Comparison of ENCODE assay signal across 13 cellular contexts in the genomic region with DNA sequence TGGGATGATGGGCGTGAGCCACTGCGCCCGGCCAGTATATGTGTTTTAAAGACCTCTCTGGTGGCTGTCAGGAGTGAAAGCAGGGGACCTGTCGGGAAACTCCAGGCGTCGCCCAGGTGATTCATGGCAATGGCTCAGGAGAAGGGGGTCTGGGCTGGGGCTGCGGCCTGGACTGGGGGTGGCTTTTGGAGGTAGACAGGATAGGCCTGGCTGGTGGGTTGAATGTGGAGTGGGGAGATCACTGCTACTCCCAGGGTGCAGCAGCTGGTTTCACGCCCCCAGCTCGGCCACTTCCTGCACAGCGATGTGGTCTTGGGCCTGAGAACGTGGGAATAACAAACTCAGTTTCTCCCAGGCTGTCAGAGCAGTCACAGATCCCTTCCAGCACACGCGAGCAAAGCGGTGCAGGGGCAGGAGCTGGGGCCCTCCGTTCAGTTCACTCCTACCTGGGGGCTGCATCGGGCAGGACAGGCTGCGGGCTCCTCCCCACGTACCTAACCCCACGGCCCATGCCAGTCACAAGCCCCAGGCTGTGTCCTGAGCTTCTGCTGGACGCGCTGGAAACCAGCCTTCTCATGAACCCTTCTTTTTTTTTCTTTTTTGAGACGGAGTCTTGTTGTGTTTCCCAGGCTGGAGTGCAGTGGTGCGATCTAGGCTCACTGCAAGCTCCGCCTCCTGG. TPM values are rescaled to one million over a fixed set of nuclear protein-coding genes. Genes with fewer than 3 reads are reported as not detected.
A peak's percentile ranks its signal among the peaks of the same experiment; 100 is the strongest.
DNase-seq lines count a peak whose midpoint lies in the region; ATAC-seq and TF ChIP-seq lines count a peak whose summit lies in the region.
"Had no signal": no experiment of that assay in that cellular context is flagged by ENCODE, and none has a peak within 500 bp of the region (broad histone marks: within the 10 kb centered on the region; RNA-seq: fewer than 3 reads in every experiment).

No MANE protein-coding gene starts in this region.

- TF ChIP-seq POLR2A in heart left ventricle (IDR thresholded peaks at IDR 0.05), result no peak

- H3K4me1 ChIP-seq in heart left ventricle, result peaks cover 9 to 83% (median 54%) of the 10 kb centered on the region in 12 donors

- no peaks in the 10 kb centered on the region for H3K27me3 ChIP-seq in heart left ventricle

- no peaks in the 10 kb centered on the region for H3K9me3 Mint-ChIP-seq in natural killer cell treated with Interleukin-12 subunit alpha and Interleukin-12 subunit beta and Interleukin-15 and Interleukin-18, amount 100 ng/mL, for 72 hours
- H3K9me3 Mint-ChIP-seq: activated CD4-positive, alpha-beta memory T cell treated with anti-CD3 and anti-CD28 coated beads, Interleukin-2, amount 10 ng/mL, durations not matched to agents 7 days and 5 days had no signal

- TF ChIP-seq CTCF in heart left ventricle (IDR thresholded peaks at IDR 0.05) (no peak), choroid plexus epithelial cell (conservative IDR thresholded peaks at IDR 0.05; ENCODE audit: low read depth, low read length) (no peak)

- intact Hi-C loops in left ventricle myocardium superior (cut with micrococcal nuclease) (no loop called here), heart left ventricle (cut with DNase I) (loop anchor here in 1 of 10 donors (5.0 kb wide), 1 partner anchor 34 kb away; no protein-coding TSS in a partner anchor)

- peaks cover 0 to 17% (median 0%) of the 10 kb centered on the region in 12 donors for H3K9me3 ChIP-seq in heart left ventricle

- peak overlapping the region; percentile 38 for H3K4me3 Mint-ChIP-seq in natural killer cell treated with Interleukin-12 subunit alpha and Interleukin-12 subunit beta and Interleukin-15 and Interleukin-18, amount 100 ng/mL, for 72 hours
- H3K4me3 Mint-ChIP-seq: activated CD4-positive, alpha-beta memory T cell treated with anti-CD3 and anti-CD28 coated beads, Interleukin-2, amount 10 ng/mL, durations not matched to agents 7 days and 5 days had no signal

- H3K36me3 Mint-ChIP-seq in natural killer cell treated with Interleukin-12 subunit alpha and Interleukin-12 subunit beta and Interleukin-15 and Interleukin-18, amount 100 ng/mL, for 72 hours, result no peaks in the 10 kb centered on the region

- H3K4me1 Mint-ChIP-seq in natural killer cell treated with Interleukin-12 subunit alpha and Interleukin-12 subunit beta and Interleukin-15 and Interleukin-18, amount 100 ng/mL, for 72 hours (ENCODE audit: low read depth in 2 of 2), result peaks cover 29 to 42% of the 10 kb centered on the region in 2 donors
- H3K4me1 Mint-ChIP-seq: activated CD4-positive, alpha-beta memory T cell treated with anti-CD3 and anti-CD28 coated beads, Interleukin-2, amount 10 ng/mL, durations not matched to agents 7 days and 5 days had no signal

- DNase-seq in left ventricle myocardium superior (peak; percentile 26), heart left ventricle (no peak), choroid plexus epithelial cell (ENCODE audit: low read depth) (peak; percentile 49), DMS 273 (lab: John Stamatoyannopoulos, UW; ENCODE audit: unreplicated experiment) (no peak), NCI-H1436 treated with DMSO at 0.1 percent for 48 hours (lab: John Stamatoyannopoulos, UW) (no peak)
- DNase-seq in natural killer cell treated with Interleukin-12 subunit alpha and Interleukin-12 subunit beta and Interleukin-15 and Interleukin-18, amount 100 ng/mL, for 72 hours (ENCODE audit: low spot score), result no peak
- DNase-seq: activated CD4-positive, alpha-beta memory T cell treated with anti-CD3 and anti-CD28 coated beads, Interleukin-2, amount 10 ng/mL, durations not matched to agents 7 days and 5 days; effector memory CD4-positive, alpha-beta T cell; Kasumi-1; NCI-H146 had no signal

- WGBS in heart left ventricle, 4 donors, result 62 to 72% (median 65%) methylated on average over 17 to 24 of the region's 24 CpGs

- H3K27ac Mint-ChIP-seq in natural killer cell treated with Interleukin-12 subunit alpha and Interleukin-12 subunit beta and Interleukin-15 and Interleukin-18, amount 100 ng/mL, for 72 hours, result peak overlapping the region in 1 of 2 donors; percentile 53
- H3K27ac Mint-ChIP-seq: activated CD4-positive, alpha-beta memory T cell treated with anti-CD3 and anti-CD28 coated beads, Interleukin-2, amount 10 ng/mL, durations not matched to agents 7 days and 5 days had no signal

- ATAC-seq in left ventricle myocardium superior (peak; percentile 3), heart left ventricle (no peak), HG03432 (IDR thresholded peaks at IDR 0.05; ENCODE audit: unreplicated experiment) (no peak), GM18517 (IDR thresholded peaks at IDR 0.05; ENCODE audit: unreplicated experiment) (no peak)
- no peak for ATAC-seq in natural killer cell treated with Interleukin-12 subunit alpha and Interleukin-12 subunit beta and Interleukin-15 and Interleukin-18, amount 100 ng/mL, for 72 hours

- H3K36me3 ChIP-seq in heart left ventricle, result peaks cover 0 to 8% (median 0%) of the 10 kb centered on the region in 9 donors

- H3K4me3 ChIP-seq in heart left ventricle, result no peak overlapping the region
- no peak overlapping the region for H3K4me3 ChIP-seq in choroid plexus epithelial cell (ENCODE audit: low read depth, low read length)
- H3K4me3 ChIP-seq: SK-N-MC had no signal

- peak overlapping the region in 5 of 12 donors; percentile 5 to 33 (median 18) for H3K27ac ChIP-seq in heart left ventricle
- H3K27ac ChIP-seq: SK-N-MC had no signal

- H3K27me3 Mint-ChIP-seq in natural killer cell treated with Interleukin-12 subunit alpha and Interleukin-12 subunit beta and Interleukin-15 and Interleukin-18, amount 100 ng/mL, for 72 hours, result no peaks in the 10 kb centered on the region
- H3K27me3 Mint-ChIP-seq: activated CD4-positive, alpha-beta memory T cell treated with anti-CD3 and anti-CD28 coated beads, Interleukin-2, amount 10 ng/mL, durations not matched to agents 7 days and 5 days had no signal

RNA-seq across cellular contexts. Expression of a gene that starts 18.9 kb away (rescaled TPM):
- 36.4 TPM for total RNA-seq in left ventricle myocardium superior
- 10 to 100 TPM; 21.5 to 36.5 (median 28.1) TPM for total RNA-seq in heart left ventricle
- polyA plus RNA-seq in heart left ventricle, result 10 to 100 TPM; 22.6 to 24.3 TPM
- total RNA-seq in natural killer cell treated with Interleukin-12 subunit alpha and Interleukin-12 subunit beta and Interleukin-15 and Interleukin-18, amount 100 ng/mL, for 72 hours, result 10 to 100 TPM; 57.0 to 63.1 TPM

Comparison
In these comparisons a context has a peak if more than half of its experiments do, and no peak if none do; other contexts are left out.
1. DNase-seq: peak in left ventricle myocardium superior (single experiment) and choroid plexus epithelial cell (single experiment); none in heart left ventricle (0 of 5), natural killer cell treated with Interleukin-12 subunit alpha and Interleukin-12 subunit beta and Interleukin-15 and Interleukin-18, amount 100 ng/mL, for 72 hours (single experiment), DMS 273 (single experiment) and NCI-H1436 treated with DMSO at 0.1 percent for 48 hours (single experiment).